22 cellular contexts compared by ENCODE assay signal in genomic region chr2:205914198-205914597, GRCh38.
"Had no signal": no experiment of that assay in that cellular context is flagged by ENCODE, and none has a peak within 500 bp of the region (broad histone marks: within the 10 kb centered on the region; RNA-seq: fewer than 3 reads in every experiment).

No MANE protein-coding gene starts in this region.

- H3K9me3 ChIP-seq: breast epithelium, SK-N-SH, upper lobe of left lung had no signal

- H3K36me3 ChIP-seq: breast epithelium, upper lobe of left lung had no signal

- ATAC-seq: activated CD4-positive, CD25-positive, alpha-beta regulatory T cell treated with anti-CD3 and anti-CD28 coated beads, Interleukin-2, amount 50 U/mL, for 24 hours; activated T-cell treated with anti-CD3 and anti-CD28 coated beads, Interleukin-2, amount 50 U/mL, for 72 hours; foreskin keratinocyte; left ventricle myocardium superior; stimulated activated effector memory CD8-positive, alpha-beta T cell treated with anti-CD3 and anti-CD28 coated beads, Interleukin-12 subunit alpha, Interleukin-12 subunit beta, amount 100 ng/mL, for 72 hours had no signal

- H3K27me3 ChIP-seq: breast epithelium, upper lobe of left lung had no signal

- H3K4me1 ChIP-seq: breast epithelium, foreskin keratinocyte, upper lobe of left lung had no signal

- H3K4me2 ChIP-seq: SK-N-SH had no signal

- H3K9ac ChIP-seq: SK-N-SH had no signal

- H3K27ac ChIP-seq: breast epithelium, coronary artery, foreskin keratinocyte, upper lobe of left lung had no signal

- H3K4me3 ChIP-seq: breast epithelium, coronary artery, skin epidermis, upper lobe of left lung had no signal

- DNase-seq: activated CD4-positive, alpha-beta memory T cell treated with anti-CD3 and anti-CD28 coated beads, Interleukin-2, amount 10 ng/mL, durations not matched to agents 7 days and 5 days; activated CD4-positive, alpha-beta T cell treated with anti-CD3 and anti-CD28 coated beads, Interleukin-2, amount 10 ng/mL, durations not matched to agents 24 days and 14 days; activated effector memory CD4-positive, alpha-beta T cell treated with Interleukin-2 at 50 U/mL for 16 hours; activated naive CD4-positive, alpha-beta T cell treated with anti-CD3 and anti-CD28 coated beads for 36 hours; activated naive CD8-positive, alpha-beta T cell treated with anti-CD3 and anti-CD28 coated beads, Interleukin-2, amount 10 ng/mL, durations not matched to agents 7 days and 5 days; activated T-cell treated with anti-CD3 and anti-CD28 coated beads, Interleukin-2, amount 50 U/mL, for 72 hours; amniotic stem cell; foreskin keratinocyte; immature natural killer cell; left ventricle myocardium superior; mammary epithelial cell; midbrain; right cardiac atrium; SK-N-SH; stimulated activated CD4-positive, alpha-beta T cell treated with anti-CD3 and anti-CD28 coated beads, Interleukin-2, amount 100 ng/mL, for 24 hours; T-helper 2 cell; upper lobe of left lung had no signal
